Comparison of ENCODE assay signal across 16 cellular contexts in the genomic region with DNA sequence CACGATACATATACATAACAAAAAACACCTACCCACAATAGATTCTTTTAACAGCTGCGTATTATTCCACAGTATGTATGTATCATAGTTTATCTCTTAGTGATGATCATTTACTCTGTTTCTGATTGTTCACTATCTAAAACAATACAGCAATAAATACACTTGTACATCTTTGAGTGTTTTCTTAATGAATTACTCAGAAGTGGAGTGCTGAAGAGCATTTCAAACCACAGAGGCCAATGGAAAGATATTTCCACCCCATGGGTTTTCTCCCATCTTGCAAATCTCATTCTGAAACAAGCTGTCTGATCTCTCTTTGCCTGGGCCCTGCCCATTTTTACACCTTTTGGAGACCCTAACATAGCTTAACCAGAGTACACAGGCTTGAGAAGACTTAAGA.
"Had no signal": no experiment of that assay in that cellular context is flagged by ENCODE, and none has a peak within 500 bp of the region (broad histone marks: within the 10 kb centered on the region; RNA-seq: fewer than 3 reads in every experiment).

No MANE protein-coding gene starts in this region.

- FAIRE-seq: frontal cortex had no signal

- H3K9me3 Mint-ChIP-seq: endodermal cell had no signal

- H3K27ac Mint-ChIP-seq: endodermal cell, immature natural killer cell, nephron had no signal

- DNase-seq: activated CD8-positive, alpha-beta memory T cell treated with anti-CD3 and anti-CD28 coated beads for 24 hours; activated naive CD4-positive, alpha-beta T cell; dorsolateral prefrontal cortex; endodermal cell; head of caudate nucleus; immature natural killer cell; mesendoderm; nucleus accumbens; posterior cingulate gyrus; stimulated activated CD4-positive, alpha-beta T cell treated with anti-CD3 and anti-CD28 coated beads, Interleukin-4, amount 100 ng/mL, for 1 hour; stomach; T-helper 9 cell; testis; upper lobe of left lung had no signal

- H3K4me3 Mint-ChIP-seq: endodermal cell, immature natural killer cell, nephron had no signal

- H3K36me3 Mint-ChIP-seq: immature natural killer cell had no signal
